In the genomic region with DNA sequence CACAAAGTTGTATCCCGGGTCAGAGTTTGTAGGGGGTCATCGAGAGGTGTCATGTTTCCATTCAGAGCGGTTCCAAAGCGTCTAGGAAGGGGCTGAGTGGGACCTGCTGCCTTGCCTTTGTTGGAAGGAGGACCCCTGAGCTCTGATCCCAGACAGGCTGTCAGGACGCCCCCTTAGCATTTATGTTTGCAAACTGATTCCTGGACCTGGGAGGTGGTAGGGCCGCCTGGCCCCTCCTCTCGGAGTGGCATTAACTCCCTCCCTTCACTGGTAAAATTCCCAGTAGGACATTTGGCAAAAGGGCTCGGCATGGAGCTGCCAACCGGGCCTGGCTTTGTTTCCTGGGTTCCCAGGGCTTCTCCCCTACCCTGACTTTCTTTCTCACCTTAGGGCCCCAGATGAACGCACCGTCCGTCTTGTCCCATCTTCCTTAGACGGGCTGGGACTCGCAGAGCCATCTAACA, we compare ENCODE assay signal across 8 cellular contexts. TPM values are rescaled to one million over a fixed set of nuclear protein-coding genes. Genes with fewer than 3 reads are reported as not detected.
DNase-seq lines count a peak whose midpoint lies in the region; ATAC-seq and TF ChIP-seq lines count a peak whose summit lies in the region.

No MANE protein-coding gene starts in this region.

- CTCF ChIA-PET in BJ (lab: Yijun Ruan, JAX), result interaction anchor here (0.7 to 8.5 kb wide), 21 partner anchors 9 to 160 kb away, joined by 3 to 51 read pairs (median 7); a partner anchor contains a TSS

- no peaks in the 10 kb centered on the region for H3K9me3 Mint-ChIP-seq in natural killer cell treated with Interleukin-12 subunit alpha and Interleukin-12 subunit beta and Interleukin-15 and Interleukin-18, amount 100 ng/mL, for 72 hours

- H3K36me3 ChIP-seq in BJ (ENCODE audit: control insufficient read depth, insufficient read depth, low read length) (no peaks in the 10 kb centered on the region), Loucy (ENCODE audit: insufficient read depth, low read length) (no peaks in the 10 kb centered on the region), duodenal mucosa (ENCODE audit: control insufficient read depth in 1 of 2, insufficient read depth in 2 of 2, low read length in 2 of 2) (no peaks in the 10 kb centered on the region)

- TF ChIP-seq CTCF in BJ (IDR thresholded peaks at IDR 0.05; ENCODE audit: insufficient read depth, low read depth, low read length), result no peak
- no peak for TF ChIP-seq CTCF in Loucy (conservative IDR thresholded peaks at IDR 0.05; ENCODE audit: low read length)

- H3K27me3 Mint-ChIP-seq in natural killer cell treated with Interleukin-12 subunit alpha and Interleukin-12 subunit beta and Interleukin-15 and Interleukin-18, amount 100 ng/mL, for 72 hours, result no peaks in the 10 kb centered on the region

- POLR2A ChIA-PET in BJ (lab: Charles Lee), result interaction anchor here (0.6 to 0.9 kb wide), 2 partner anchors 156 to 196 kb away, joined by 3 to 11 read pairs; a partner anchor contains a TSS

- no peaks in the 10 kb centered on the region for H3K36me3 Mint-ChIP-seq in natural killer cell treated with Interleukin-12 subunit alpha and Interleukin-12 subunit beta and Interleukin-15 and Interleukin-18, amount 100 ng/mL, for 72 hours

- H2AFZ ChIP-seq in Loucy (ENCODE audit: low read length), result no peak overlapping the region

- peak overlapping the region; percentile 89 for H3K4me2 ChIP-seq in Loucy (ENCODE audit: low read depth, low read length, poor library complexity, severe bottlenecking)

- H3K27ac ChIP-seq in duodenal mucosa (ENCODE audit: low read depth, low read length), result peak overlapping the region; percentile 94

- H3K4me3 ChIP-seq in BJ (ENCODE audit: low read depth, low read length) (peak overlapping the region; percentile 84), Loucy (ENCODE audit: low read length, poor library complexity, severe bottlenecking) (peak overlapping the region; percentile 83), duodenal mucosa (ENCODE audit: low read depth in 1 of 2, low read length in 2 of 2) (peak overlapping the region; percentile 76 to 85)

- peaks cover 26 to 39% of the 10 kb centered on the region in 2 donors for H3K4me1 Mint-ChIP-seq in natural killer cell treated with Interleukin-12 subunit alpha and Interleukin-12 subunit beta and Interleukin-15 and Interleukin-18, amount 100 ng/mL, for 72 hours (ENCODE audit: low read depth in 2 of 2)

- H3K9me3 ChIP-seq in Loucy (ENCODE audit: insufficient read depth, low read depth, low read length) (no peaks in the 10 kb centered on the region), duodenal mucosa (ENCODE audit: control insufficient read depth in 1 of 2, low read length in 2 of 2) (no peaks in the 10 kb centered on the region)

- peak overlapping the region; percentile 98 for H3K4me3 Mint-ChIP-seq in natural killer cell treated with Interleukin-12 subunit alpha and Interleukin-12 subunit beta and Interleukin-15 and Interleukin-18, amount 100 ng/mL, for 72 hours

- no peaks in the 10 kb centered on the region for H3F3A ChIP-seq in Loucy (ENCODE audit: low read depth)

- peak overlapping the region; percentile 44 to 66 for H3K27ac Mint-ChIP-seq in natural killer cell treated with Interleukin-12 subunit alpha and Interleukin-12 subunit beta and Interleukin-15 and Interleukin-18, amount 100 ng/mL, for 72 hours

- no peak for ATAC-seq in natural killer cell treated with Interleukin-12 subunit alpha and Interleukin-12 subunit beta and Interleukin-15 and Interleukin-18, amount 100 ng/mL, for 72 hours
- no peak for ATAC-seq in GM21529 (IDR thresholded peaks at IDR 0.05; ENCODE audit: unreplicated experiment)

- H3K9ac ChIP-seq in Loucy (ENCODE audit: low read depth, low read length, poor library complexity, severe bottlenecking), result peak overlapping the region; percentile 96
- peak overlapping the region; percentile 90 to 94 for H3K9ac ChIP-seq in duodenal mucosa (ENCODE audit: low read depth in 1 of 2, low read length in 2 of 2)

- H3K4me1 ChIP-seq in Loucy (ENCODE audit: insufficient read depth, low read length, poor library complexity, severe bottlenecking) (peaks cover 34% of the 10 kb centered on the region), duodenal mucosa (ENCODE audit: control insufficient read depth in 1 of 2, insufficient read depth in 2 of 2, low read length in 2 of 2) (peaks cover 37 to 48% of the 10 kb centered on the region in 2 donors)

- DNase-seq in BJ (ENCODE audit: low read depth) (no peak), foreskin melanocyte (no peak), NCI-H2171 treated with DMSO at 0.1 percent for 48 hours (lab: John Stamatoyannopoulos, UW) (no peak)
- no peak for DNase-seq in natural killer cell treated with Interleukin-12 subunit alpha and Interleukin-12 subunit beta and Interleukin-15 and Interleukin-18, amount 100 ng/mL, for 72 hours (ENCODE audit: low spot score)
- DNase-seq in activated CD4-positive, CD25-positive, alpha-beta regulatory T cell treated with anti-CD3 and anti-CD28 coated beads, Interleukin-2, amount 50 U/mL, for 72 hours, result no peak

- H3K27me3 ChIP-seq in BJ (ENCODE audit: control insufficient read depth, insufficient read depth, low read length) (no peaks in the 10 kb centered on the region), Loucy (ENCODE audit: insufficient read depth, low read length, poor library complexity, severe bottlenecking) (no peaks in the 10 kb centered on the region), duodenal mucosa (ENCODE audit: control insufficient read depth in 1 of 2, insufficient read depth in 2 of 2, low read length in 2 of 2) (no peaks in the 10 kb centered on the region)

- peaks cover 57% of the 10 kb centered on the region for H3K79me2 ChIP-seq in Loucy (ENCODE audit: insufficient read depth, low read length)

- no peaks in the 10 kb centered on the region for H3K9me2 ChIP-seq in Loucy (replicated peaks; ENCODE audit: low read depth, low read length)

- peaks cover 3% of the 10 kb centered on the region for H4K20me1 ChIP-seq in Loucy (ENCODE audit: insufficient read depth, low read length, poor library complexity, severe bottlenecking)

RNA-seq across cellular contexts. Expression of a gene that starts 2.5 kb away (rescaled TPM):
- 12.5 and 15.5 TPM in 2 replicates for polyA plus RNA-seq in BJ (2011; rRNA removed)
- polyA minus RNA-seq in BJ (2011; rRNA and poly(A)+ RNA removed), result 18.5 and 23.4 TPM in 2 replicates
- 10 to 100 TPM; 45.2 to 70.8 TPM for total RNA-seq in natural killer cell treated with Interleukin-12 subunit alpha and Interleukin-12 subunit beta and Interleukin-15 and Interleukin-18, amount 100 ng/mL, for 72 hours
